1 cellular context compared by ENCODE assay signal in the genomic region with DNA sequence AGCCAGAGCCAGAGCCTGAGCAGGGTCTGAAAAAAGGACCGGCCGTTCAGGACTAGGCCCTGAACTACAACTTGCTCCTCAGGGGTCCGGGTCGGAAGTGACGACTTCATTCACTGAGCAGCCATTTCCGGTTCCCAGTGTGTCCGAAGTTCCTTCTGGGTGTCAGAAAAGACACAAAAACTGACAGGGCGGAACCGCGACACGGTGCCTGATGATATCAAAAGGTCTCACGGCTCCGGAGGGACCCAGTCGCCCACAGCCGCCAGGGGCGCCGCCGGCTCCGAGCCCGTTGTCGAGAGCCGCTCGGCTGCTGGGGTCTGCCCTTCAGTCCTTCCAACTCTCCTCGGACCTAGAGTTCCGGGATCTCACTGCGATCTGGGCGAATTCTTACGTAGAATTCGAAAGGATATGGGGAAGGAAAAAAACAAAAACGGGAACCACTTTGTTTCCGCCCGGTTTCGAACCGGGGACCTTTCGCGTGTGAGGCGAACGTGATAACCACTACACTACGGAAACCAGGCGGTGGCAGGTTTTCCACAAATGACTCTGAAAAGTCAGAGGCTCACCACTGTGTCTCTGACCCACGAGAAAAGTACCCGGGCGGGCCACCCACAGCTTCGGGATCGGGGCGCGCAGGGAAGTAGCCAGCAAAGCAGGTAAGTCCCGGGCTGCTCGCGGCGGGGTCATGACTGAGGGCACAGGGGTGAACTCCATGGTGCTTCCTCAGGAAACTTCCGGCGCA.
TF ChIP-seq lines count a peak whose summit lies in the region.

No MANE protein-coding gene starts in this region.

TF ChIP-seq in HepG2, 621 proteins besides CTCF, POLR2A, EP300 and RAD21 (continued from another document and continues in another):
- TF ChIP-seq MEF2D (CRISPR knock-in tag; IDR thresholded peaks at IDR 0.05), result peak; percentile 28; the same call in 1 of the 2 replicates
- TF ChIP-seq TSC22D2 (CRISPR knock-in tag; IDR thresholded peaks at IDR 0.05; ENCODE audit: borderline replicate concordance), result peak; percentile 64; the same call in 1 of the 2 replicates
- TF ChIP-seq ZNF790 (CRISPR knock-in tag; IDR thresholded peaks at IDR 0.05; ENCODE audit: borderline replicate concordance), result peak; percentile 95
- TF ChIP-seq SATB2 (CRISPR knock-in tag; IDR thresholded peaks at IDR 0.05), result no peak; the same call in 1 of the 2 replicates
- TF ChIP-seq NAIF1 (CRISPR knock-in tag; IDR thresholded peaks at IDR 0.05; ENCODE audit: borderline replicate concordance), result peak; percentile 80; the same call in 1 of the 2 replicates
- TF ChIP-seq RBFOX2 (IDR thresholded peaks at IDR 0.05; ENCODE audit: low read depth, low read length), result peak; percentile 88
- no peak for TF ChIP-seq NCOA5 (CRISPR knock-in tag; IDR thresholded peaks at IDR 0.05)
- peak; percentile 58; the same call in 1 of the 2 replicates for TF ChIP-seq NFIC (IDR thresholded peaks at IDR 0.05; ENCODE audit: low read length)
- TF ChIP-seq, protein P1, sequence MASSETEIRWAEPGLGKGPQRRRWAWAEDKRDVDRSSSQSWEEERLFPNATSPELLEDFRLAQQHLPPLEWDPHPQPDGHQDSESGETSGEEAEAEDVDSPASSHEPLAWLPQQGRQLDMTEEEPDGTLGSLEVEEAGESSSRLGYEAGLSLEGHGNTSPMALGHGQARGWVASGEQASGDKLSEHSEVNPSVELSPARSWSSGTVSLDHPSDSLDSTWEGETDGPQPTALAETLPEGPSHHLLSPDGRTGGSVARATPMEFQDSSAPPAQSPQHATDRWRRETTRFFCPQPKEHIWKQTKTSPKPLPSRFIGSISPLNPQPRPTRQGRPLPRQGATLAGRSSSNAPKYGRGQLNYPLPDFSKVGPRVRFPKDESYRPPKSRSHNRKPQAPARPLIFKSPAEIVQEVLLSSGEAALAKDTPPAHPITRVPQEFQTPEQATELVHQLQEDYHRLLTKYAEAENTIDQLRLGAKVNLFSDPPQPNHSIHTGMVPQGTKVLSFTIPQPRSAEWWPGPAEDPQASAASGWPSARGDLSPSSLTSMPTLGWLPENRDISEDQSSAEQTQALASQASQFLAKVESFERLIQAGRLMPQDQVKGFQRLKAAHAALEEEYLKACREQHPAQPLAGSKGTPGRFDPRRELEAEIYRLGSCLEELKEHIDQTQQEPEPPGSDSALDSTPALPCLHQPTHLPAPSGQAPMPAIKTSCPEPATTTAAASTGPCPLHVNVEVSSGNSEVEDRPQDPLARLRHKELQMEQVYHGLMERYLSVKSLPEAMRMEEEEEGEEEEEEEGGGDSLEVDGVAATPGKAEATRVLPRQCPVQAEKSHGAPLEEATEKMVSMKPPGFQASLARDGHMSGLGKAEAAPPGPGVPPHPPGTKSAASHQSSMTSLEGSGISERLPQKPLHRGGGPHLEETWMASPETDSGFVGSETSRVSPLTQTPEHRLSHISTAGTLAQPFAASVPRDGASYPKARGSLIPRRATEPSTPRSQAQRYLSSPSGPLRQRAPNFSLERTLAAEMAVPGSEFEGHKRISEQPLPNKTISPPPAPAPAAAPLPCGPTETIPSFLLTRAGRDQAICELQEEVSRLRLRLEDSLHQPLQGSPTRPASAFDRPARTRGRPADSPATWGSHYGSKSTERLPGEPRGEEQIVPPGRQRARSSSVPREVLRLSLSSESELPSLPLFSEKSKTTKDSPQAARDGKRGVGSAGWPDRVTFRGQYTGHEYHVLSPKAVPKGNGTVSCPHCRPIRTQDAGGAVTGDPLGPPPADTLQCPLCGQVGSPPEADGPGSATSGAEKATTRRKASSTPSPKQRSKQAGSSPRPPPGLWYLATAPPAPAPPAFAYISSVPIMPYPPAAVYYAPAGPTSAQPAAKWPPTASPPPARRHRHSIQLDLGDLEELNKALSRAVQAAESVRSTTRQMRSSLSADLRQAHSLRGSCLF (CRISPR knock-in tag; IDR thresholded peaks at IDR 0.05; ENCODE audit: borderline replicate concordance), result no peak; the same call in 1 of the 2 replicates
- peak; percentile 60; the same call in 1 of the 2 replicates for TF ChIP-seq KMT2B (CRISPR knock-in tag; IDR thresholded peaks at IDR 0.05)
- peak; percentile 38 for TF ChIP-seq SP5 (CRISPR knock-in tag; IDR thresholded peaks at IDR 0.05; ENCODE audit: borderline replicate concordance, low read depth)
- TF ChIP-seq, protein P2, sequence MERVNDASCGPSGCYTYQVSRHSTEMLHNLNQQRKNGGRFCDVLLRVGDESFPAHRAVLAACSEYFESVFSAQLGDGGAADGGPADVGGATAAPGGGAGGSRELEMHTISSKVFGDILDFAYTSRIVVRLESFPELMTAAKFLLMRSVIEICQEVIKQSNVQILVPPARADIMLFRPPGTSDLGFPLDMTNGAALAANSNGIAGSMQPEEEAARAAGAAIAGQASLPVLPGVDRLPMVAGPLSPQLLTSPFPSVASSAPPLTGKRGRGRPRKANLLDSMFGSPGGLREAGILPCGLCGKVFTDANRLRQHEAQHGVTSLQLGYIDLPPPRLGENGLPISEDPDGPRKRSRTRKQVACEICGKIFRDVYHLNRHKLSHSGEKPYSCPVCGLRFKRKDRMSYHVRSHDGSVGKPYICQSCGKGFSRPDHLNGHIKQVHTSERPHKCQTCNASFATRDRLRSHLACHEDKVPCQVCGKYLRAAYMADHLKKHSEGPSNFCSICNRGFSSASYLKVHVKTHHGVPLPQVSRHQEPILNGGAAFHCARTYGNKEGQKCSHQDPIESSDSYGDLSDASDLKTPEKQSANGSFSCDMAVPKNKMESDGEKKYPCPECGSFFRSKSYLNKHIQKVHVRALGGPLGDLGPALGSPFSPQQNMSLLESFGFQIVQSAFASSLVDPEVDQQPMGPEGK (CRISPR knock-in tag; IDR thresholded peaks at IDR 0.05), result no peak; the same call in 1 of the 2 replicates
- 0 out of 2 replicates have a peak, but pooled peaks have one; percentile 15 for TF ChIP-seq DR1 (CRISPR knock-in tag; IDR thresholded peaks at IDR 0.05)
- no peak for TF ChIP-seq ATF7-NPFF (CRISPR knock-in tag; IDR thresholded peaks at IDR 0.05; ENCODE audit: low read depth)
- TF ChIP-seq, protein P3, sequence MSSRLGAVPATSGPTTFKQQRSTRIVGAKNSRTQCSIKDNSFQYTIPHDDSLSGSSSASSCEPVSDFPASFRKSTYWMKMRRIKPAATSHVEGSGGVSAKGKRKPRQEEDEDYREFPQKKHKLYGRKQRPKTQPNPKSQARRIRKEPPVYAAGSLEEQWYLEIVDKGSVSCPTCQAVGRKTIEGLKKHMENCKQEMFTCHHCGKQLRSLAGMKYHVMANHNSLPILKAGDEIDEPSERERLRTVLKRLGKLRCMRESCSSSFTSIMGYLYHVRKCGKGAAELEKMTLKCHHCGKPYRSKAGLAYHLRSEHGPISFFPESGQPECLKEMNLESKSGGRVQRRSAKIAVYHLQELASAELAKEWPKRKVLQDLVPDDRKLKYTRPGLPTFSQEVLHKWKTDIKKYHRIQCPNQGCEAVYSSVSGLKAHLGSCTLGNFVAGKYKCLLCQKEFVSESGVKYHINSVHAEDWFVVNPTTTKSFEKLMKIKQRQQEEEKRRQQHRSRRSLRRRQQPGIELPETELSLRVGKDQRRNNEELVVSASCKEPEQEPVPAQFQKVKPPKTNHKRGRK (CRISPR knock-in tag; IDR thresholded peaks at IDR 0.05), result no peak
- TF ChIP-seq GPN1 (CRISPR knock-in tag; IDR thresholded peaks at IDR 0.05; ENCODE audit: borderline replicate concordance), result no peak
- TF ChIP-seq KLF11 (CRISPR knock-in tag; IDR thresholded peaks at IDR 0.05), result peak; percentile 63; the same call in 1 of the 2 replicates
- TF ChIP-seq SRY (CRISPR knock-in tag; IDR thresholded peaks at IDR 0.05), result peak; percentile 52
- peak; percentile 70 for TF ChIP-seq HES4 (CRISPR knock-in tag; IDR thresholded peaks at IDR 0.05; ENCODE audit: borderline replicate concordance)
- TF ChIP-seq ZSCAN12 (CRISPR knock-in tag; IDR thresholded peaks at IDR 0.05), result peak; percentile 47; the same call in 1 of the 2 replicates
- no peak for TF ChIP-seq ZNF10 (CRISPR knock-in tag; IDR thresholded peaks at IDR 0.05; ENCODE audit: borderline replicate concordance, low read depth)
- TF ChIP-seq ZNF577 (CRISPR knock-in tag; IDR thresholded peaks at IDR 0.05; ENCODE audit: borderline replicate concordance, low read depth), result no peak
- TF ChIP-seq KLF6 (CRISPR knock-in tag; IDR thresholded peaks at IDR 0.05), result no peak
- TF ChIP-seq ZKSCAN8 (CRISPR knock-in tag; IDR thresholded peaks at IDR 0.05; ENCODE audit: borderline replicate concordance), result no peak; the same call in 1 of the 2 replicates
- no peak for TF ChIP-seq ARID2 (CRISPR knock-in tag; IDR thresholded peaks at IDR 0.05; ENCODE audit: borderline replicate concordance)
- 0 out of 2 replicates have a peak, but pooled peaks have one; percentile 59 for TF ChIP-seq ZFP90 (CRISPR knock-in tag; IDR thresholded peaks at IDR 0.05; ENCODE audit: borderline replicate concordance)
- TF ChIP-seq ZNF468 (CRISPR knock-in tag; IDR thresholded peaks at IDR 0.05), result no peak
- TF ChIP-seq THAP11 (CRISPR knock-in tag; IDR thresholded peaks at IDR 0.05), result peak; percentile 81
- TF ChIP-seq RXRB (CRISPR knock-in tag; IDR thresholded peaks at IDR 0.05; ENCODE audit: borderline replicate concordance), result peak; percentile 60
- TF ChIP-seq KDM3A (CRISPR knock-in tag; IDR thresholded peaks at IDR 0.05; ENCODE audit: low read depth), result peak; percentile 51; the same call in 1 of the 2 replicates
- TF ChIP-seq, protein P4, sequence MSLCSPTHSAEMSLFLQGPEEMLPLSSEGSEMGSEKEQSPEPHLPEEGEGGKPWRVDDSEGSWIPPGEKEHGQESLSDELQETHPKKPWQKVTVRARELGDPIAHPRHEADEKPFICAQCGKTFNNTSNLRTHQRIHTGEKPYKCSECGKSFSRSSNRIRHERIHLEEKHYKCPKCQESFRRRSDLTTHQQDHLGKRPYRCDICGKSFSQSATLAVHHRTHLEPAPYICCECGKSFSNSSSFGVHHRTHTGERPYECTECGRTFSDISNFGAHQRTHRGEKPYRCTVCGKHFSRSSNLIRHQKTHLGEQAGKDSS (CRISPR knock-in tag; IDR thresholded peaks at IDR 0.05; ENCODE audit: borderline replicate concordance, low read depth), result 0 out of 2 replicates have a peak, but pooled peaks have one; percentile 20
- TF ChIP-seq ZNF782 (CRISPR knock-in tag; IDR thresholded peaks at IDR 0.05; ENCODE audit: borderline replicate concordance), result no peak; the same call in 1 of the 2 replicates
- TF ChIP-seq, protein P5, sequence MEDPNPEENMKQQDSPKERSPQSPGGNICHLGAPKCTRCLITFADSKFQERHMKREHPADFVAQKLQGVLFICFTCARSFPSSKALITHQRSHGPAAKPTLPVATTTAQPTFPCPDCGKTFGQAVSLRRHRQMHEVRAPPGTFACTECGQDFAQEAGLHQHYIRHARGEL (CRISPR knock-in tag; IDR thresholded peaks at IDR 0.05), result 0 out of 2 replicates have a peak, but pooled peaks have one; percentile 82
- TF ChIP-seq ZFX (CRISPR knock-in tag; IDR thresholded peaks at IDR 0.05; ENCODE audit: low read depth), result peak; percentile 97
- TF ChIP-seq REL (CRISPR knock-in tag; conservative IDR thresholded peaks at IDR 0.05), result no peak; the same call in 1 of the 2 replicates
- TF ChIP-seq, protein P6, sequence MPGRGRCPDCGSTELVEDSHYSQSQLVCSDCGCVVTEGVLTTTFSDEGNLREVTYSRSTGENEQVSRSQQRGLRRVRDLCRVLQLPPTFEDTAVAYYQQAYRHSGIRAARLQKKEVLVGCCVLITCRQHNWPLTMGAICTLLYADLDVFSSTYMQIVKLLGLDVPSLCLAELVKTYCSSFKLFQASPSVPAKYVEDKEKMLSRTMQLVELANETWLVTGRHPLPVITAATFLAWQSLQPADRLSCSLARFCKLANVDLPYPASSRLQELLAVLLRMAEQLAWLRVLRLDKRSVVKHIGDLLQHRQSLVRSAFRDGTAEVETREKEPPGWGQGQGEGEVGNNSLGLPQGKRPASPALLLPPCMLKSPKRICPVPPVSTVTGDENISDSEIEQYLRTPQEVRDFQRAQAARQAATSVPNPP (CRISPR knock-in tag; IDR thresholded peaks at IDR 0.05), result no peak; the same call in none of the 2 replicates
- peak; percentile 50; the same call in 1 of the 2 replicates for TF ChIP-seq ZNF232 (CRISPR knock-in tag; IDR thresholded peaks at IDR 0.05; ENCODE audit: borderline replicate concordance)
- TF ChIP-seq ZNF256 (CRISPR knock-in tag; conservative IDR thresholded peaks at IDR 0.05), result peak; percentile 31; the same call in 1 of the 2 replicates
- no peak for TF ChIP-seq CHCHD3 (CRISPR knock-in tag; IDR thresholded peaks at IDR 0.05)
- TF ChIP-seq, protein P7, sequence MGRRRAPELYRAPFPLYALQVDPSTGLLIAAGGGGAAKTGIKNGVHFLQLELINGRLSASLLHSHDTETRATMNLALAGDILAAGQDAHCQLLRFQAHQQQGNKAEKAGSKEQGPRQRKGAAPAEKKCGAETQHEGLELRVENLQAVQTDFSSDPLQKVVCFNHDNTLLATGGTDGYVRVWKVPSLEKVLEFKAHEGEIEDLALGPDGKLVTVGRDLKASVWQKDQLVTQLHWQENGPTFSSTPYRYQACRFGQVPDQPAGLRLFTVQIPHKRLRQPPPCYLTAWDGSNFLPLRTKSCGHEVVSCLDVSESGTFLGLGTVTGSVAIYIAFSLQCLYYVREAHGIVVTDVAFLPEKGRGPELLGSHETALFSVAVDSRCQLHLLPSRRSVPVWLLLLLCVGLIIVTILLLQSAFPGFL (CRISPR knock-in tag; IDR thresholded peaks at IDR 0.05), result no peak
- no peak for TF ChIP-seq KLF13 (CRISPR knock-in tag; IDR thresholded peaks at IDR 0.05)
- TF ChIP-seq ZNF773 (CRISPR knock-in tag; IDR thresholded peaks at IDR 0.05; ENCODE audit: borderline replicate concordance), result peak; percentile 39; the same call in 1 of the 2 replicates
- TF ChIP-seq ZNF207 (IDR thresholded peaks at IDR 0.05; ENCODE audit: borderline replicate concordance), result no peak
- TF ChIP-seq ZNF761 (CRISPR knock-in tag; conservative IDR thresholded peaks at IDR 0.05), result peak; percentile 66; the same call in 1 of the 2 replicates
- peak; percentile 33 for TF ChIP-seq KDM4B (CRISPR knock-in tag; IDR thresholded peaks at IDR 0.05)
- no peak for TF ChIP-seq IKZF4 (CRISPR knock-in tag; IDR thresholded peaks at IDR 0.05; ENCODE audit: borderline replicate concordance, low read depth, not compliant biosample characterization)
- no peak for TF ChIP-seq TCF7 (IDR thresholded peaks at IDR 0.05; ENCODE audit: low read depth)
- TF ChIP-seq ZNF260 (CRISPR knock-in tag; IDR thresholded peaks at IDR 0.05; ENCODE audit: borderline replicate concordance, low read depth), result no peak
- TF ChIP-seq, protein P8, sequence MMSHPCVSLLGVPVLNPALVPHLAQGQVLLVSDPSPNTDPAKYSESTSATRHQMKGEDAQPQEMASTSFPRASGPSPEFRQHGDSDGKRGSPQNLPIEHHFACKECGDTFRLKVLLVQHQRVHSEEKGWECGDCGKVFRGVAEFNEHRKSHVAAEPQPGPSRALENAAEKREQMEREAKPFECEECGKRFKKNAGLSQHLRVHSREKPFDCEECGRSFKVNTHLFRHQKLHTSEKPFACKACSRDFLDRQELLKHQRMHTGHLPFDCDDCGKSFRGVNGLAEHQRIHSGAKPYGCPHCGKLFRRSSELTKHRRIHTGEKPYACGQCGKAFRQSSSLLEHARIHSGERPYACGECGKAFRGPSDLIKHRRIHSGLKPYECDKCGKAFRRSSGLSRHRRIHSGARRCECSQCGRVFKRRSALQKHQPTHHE (CRISPR knock-in tag; IDR thresholded peaks at IDR 0.05; ENCODE audit: borderline replicate concordance), result peak; percentile 76; the same call in 1 of the 2 replicates
- no peak; the same call in 1 of the 2 replicates for TF ChIP-seq ZNF746 (CRISPR knock-in tag; IDR thresholded peaks at IDR 0.05)
- no peak for TF ChIP-seq ZSCAN21 (CRISPR knock-in tag; IDR thresholded peaks at IDR 0.05; ENCODE audit: borderline replicate concordance)
- TF ChIP-seq, protein P9, sequence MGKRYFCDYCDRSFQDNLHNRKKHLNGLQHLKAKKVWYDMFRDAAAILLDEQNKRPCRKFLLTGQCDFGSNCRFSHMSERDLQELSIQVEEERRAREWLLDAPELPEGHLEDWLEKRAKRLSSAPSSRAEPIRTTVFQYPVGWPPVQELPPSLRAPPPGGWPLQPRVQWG (CRISPR knock-in tag; IDR thresholded peaks at IDR 0.05; ENCODE audit: borderline replicate concordance, low read depth), result no peak
- no peak for TF ChIP-seq GZF1 (CRISPR knock-in tag; IDR thresholded peaks at IDR 0.05)
